In genomic region chr11:1468473-1469066, GRCh38 we compare ENCODE assay signal across 21 cellular contexts.
"Had no signal": no experiment of that assay in that cellular context is flagged by ENCODE, and none has a peak within 500 bp of the region (broad histone marks: within the 10 kb centered on the region; RNA-seq: fewer than 3 reads in every experiment).

No MANE protein-coding gene starts in this region.

- H3K27ac ChIP-seq: hepatocyte, pancreas, psoas muscle had no signal

- H3K4me3 ChIP-seq: dorsolateral prefrontal cortex, hepatocyte, pancreas, psoas muscle, smooth muscle cell had no signal

- H3K9me3 ChIP-seq: pancreas, psoas muscle had no signal

- H3K27me3 ChIP-seq: dorsolateral prefrontal cortex, hepatocyte, pancreas had no signal

- H2AFZ ChIP-seq: hepatocyte had no signal

- H3K4me2 ChIP-seq: hepatocyte, smooth muscle cell had no signal

- ATAC-seq: activated CD4-positive, CD25-positive, alpha-beta regulatory T cell treated with anti-CD3 and anti-CD28 coated beads, Interleukin-2, amount 50 U/mL, for 24 hours; activated CD8-positive, alpha-beta memory T cell treated with anti-CD3 and anti-CD28 coated beads, Interleukin-2, amount 10 ng/mL, durations not matched to agents 7 days and 5 days; activated CD8-positive, alpha-beta T cell treated with anti-CD3 and anti-CD28 coated beads for 36 hours; natural killer cell treated with Interleukin-12 subunit alpha and Interleukin-12 subunit beta and Interleukin-15 and Interleukin-18, amount 100 ng/mL, for 72 hours; pancreas; sciatic nerve had no signal

- H3K4me1 ChIP-seq: pancreas, psoas muscle had no signal

- H3K79me2 ChIP-seq: hepatocyte had no signal

- DNase-seq: activated CD4-positive, alpha-beta T cell treated with anti-CD3 and anti-CD28 coated beads, Interleukin-2, amount 10 ng/mL, durations not matched to agents 7 days and 5 days; activated CD8-positive, alpha-beta memory T cell treated with anti-CD3 and anti-CD28 coated beads, Interleukin-2, amount 10 ng/mL, durations not matched to agents 7 days and 5 days; activated CD8-positive, alpha-beta T cell treated with anti-CD3 and anti-CD28 coated beads for 36 hours; activated gamma-delta T cell treated with Interleukin-2 at 50 U/mL for 16 hours; activated T-cell treated with anti-CD3 and anti-CD28 coated beads for 4 hours; dorsolateral prefrontal cortex; endodermal cell; glutamatergic neuron; midbrain; stimulated activated CD4-positive, alpha-beta T cell treated with anti-CD3 and anti-CD28 coated beads, Interleukin-15, amount 100 ng/mL, for 24 hours; stimulated activated naive CD4-positive, alpha-beta T cell; T-helper 2 cell had no signal

- FAIRE-seq: astrocyte, colon, pancreas had no signal
